ENCODE assay signal across 1 cellular context in the genomic region with DNA sequence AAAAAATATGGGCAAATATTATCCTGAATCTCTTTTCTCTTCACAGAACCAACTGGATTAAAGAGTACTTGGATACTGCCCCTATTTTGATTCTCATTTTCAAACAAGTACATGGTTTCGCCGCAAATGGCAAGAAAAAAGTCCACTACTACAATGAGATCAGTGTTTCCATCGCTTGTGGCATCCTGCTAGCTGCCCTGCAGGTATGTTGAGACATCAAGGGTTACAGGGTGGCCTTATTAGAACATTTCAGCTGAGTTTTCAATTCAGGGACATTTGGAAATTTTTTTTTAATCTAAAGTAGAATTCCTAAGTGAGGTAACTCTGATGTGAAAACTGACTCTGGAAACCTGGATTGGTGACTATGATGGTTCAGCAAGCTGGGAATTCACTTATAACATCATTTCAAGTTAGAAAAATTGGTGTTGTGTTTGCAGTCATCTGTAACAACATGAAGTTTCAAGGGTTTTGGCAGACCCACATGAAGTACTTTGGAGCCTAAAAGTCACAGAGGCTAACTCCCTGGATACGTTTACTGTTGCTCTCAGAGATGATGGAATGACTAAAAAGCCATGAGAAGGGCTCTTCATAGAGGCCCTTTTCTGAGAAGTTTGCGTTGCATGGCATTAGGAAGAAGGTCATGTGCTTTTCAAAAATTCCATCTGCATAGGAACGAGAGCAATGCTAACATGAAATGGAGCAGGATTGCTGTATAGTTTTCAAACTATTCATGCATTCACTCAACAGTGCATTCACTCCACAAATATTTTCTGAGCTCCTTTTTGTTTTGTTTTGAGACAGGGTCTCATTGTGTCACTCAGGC.
TF ChIP-seq lines count a peak whose summit lies in the region.

No MANE protein-coding gene starts in this region.

TF ChIP-seq in HepG2, 621 proteins besides CTCF, POLR2A, EP300 and RAD21:
- TF ChIP-seq, protein P1, sequence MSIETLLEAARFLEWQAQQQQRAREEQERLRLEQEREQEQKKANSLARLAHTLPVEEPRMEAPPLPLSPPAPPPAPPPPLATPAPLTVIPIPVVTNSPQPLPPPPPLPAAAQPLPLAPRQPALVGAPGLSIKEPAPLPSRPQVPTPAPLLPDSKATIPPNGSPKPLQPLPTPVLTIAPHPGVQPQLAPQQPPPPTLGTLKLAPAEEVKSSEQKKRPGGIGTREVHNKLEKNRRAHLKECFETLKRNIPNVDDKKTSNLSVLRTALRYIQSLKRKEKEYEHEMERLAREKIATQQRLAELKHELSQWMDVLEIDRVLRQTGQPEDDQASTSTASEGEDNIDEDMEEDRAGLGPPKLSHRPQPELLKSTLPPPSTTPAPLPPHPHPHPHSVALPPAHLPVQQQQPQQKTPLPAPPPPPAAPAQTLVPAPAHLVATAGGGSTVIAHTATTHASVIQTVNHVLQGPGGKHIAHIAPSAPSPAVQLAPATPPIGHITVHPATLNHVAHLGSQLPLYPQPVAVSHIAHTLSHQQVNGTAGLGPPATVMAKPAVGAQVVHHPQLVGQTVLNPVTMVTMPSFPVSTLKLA (IDR thresholded peaks at IDR 0.05): peak; percentile 29; the same call in 1 of the 2 replicates
- TF ChIP-seq HNRNPK (IDR thresholded peaks at IDR 0.05; ENCODE audit: low read depth, low read length, poor library complexity, severe bottlenecking): no peak
